In the genomic region with DNA sequence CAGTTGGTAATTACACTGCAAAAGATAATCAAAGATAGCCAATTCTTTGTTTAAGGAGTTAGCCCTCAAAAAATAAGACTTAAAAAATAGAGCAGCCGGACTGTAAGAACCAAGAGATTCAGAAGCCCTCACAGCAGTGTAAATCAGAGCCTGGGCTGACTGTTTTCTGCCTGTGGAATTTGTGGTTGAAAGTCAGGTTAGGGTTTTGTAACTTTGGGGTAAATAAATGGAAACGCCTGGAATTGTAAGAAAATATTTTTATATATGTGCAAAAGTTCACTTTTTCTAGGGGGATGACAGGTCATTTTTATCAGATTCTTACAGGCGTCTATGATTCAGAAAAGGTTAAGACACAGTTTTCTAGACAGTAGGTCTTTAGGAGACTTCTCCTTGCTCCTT, we compare ENCODE assay signal across 6 cellular contexts.
"Had no signal": no experiment of that assay in that cellular context is flagged by ENCODE, and none has a peak within 500 bp of the region (broad histone marks: within the 10 kb centered on the region; RNA-seq: fewer than 3 reads in every experiment).

No MANE protein-coding gene starts in this region.

- H3K4me3 ChIP-seq: esophagus muscularis mucosa, transverse colon had no signal

- H3K27ac Mint-ChIP-seq: activated naive CD4-positive, alpha-beta T cell treated with anti-CD3 and anti-CD28 coated beads, Interleukin-2, amount 50 U/mL, for 24 hours; T-helper 2 cell treated with Interferon-gamma antibody and Interleukin-4, amounts not matched to agents 5 μg/mL and 100 μg/mL, for 36 hours had no signal

- H3K4me3 Mint-ChIP-seq: activated naive CD4-positive, alpha-beta T cell treated with anti-CD3 and anti-CD28 coated beads, Interleukin-2, amount 50 U/mL, for 24 hours; T-helper 2 cell treated with Interferon-gamma antibody and Interleukin-4, amounts not matched to agents 5 μg/mL and 100 μg/mL, for 36 hours had no signal

- H3K27me3 Mint-ChIP-seq: activated naive CD4-positive, alpha-beta T cell treated with anti-CD3 and anti-CD28 coated beads, Interleukin-2, amount 50 U/mL, for 24 hours had no signal

- DNase-seq: kidney, small intestine, transverse colon had no signal

- H3K9me3 Mint-ChIP-seq: T-helper 2 cell treated with Interferon-gamma antibody and Interleukin-4, amounts not matched to agents 5 μg/mL and 100 μg/mL, for 36 hours had no signal
